Comparison of ENCODE assay signal across 2 cellular contexts in genomic region chr9:97991818-97992217, GRCh38.
TF ChIP-seq lines count a peak whose summit lies in the region.

No MANE protein-coding gene starts in this region.

TF ChIP-seq in SK-N-SH treated with all-trans-retinoic acid at 6 μM for 48 hours, 23 proteins besides CTCF, POLR2A, EP300 and RAD21 (continued from another document):
- TF ChIP-seq TSHZ2 (CRISPR knock-in tag; IDR thresholded peaks at IDR 0.05) = no peak

TF ChIP-seq in SK-N-SH, 30 proteins besides CTCF, POLR2A, EP300 and RAD21 (continued from another document):
- TF ChIP-seq NRF1 (IDR thresholded peaks at IDR 0.05; ENCODE audit: low read depth, low read length) (no peak), EZH2phosphoT487 (IDR thresholded peaks at IDR 0.05; ENCODE audit: borderline replicate concordance, low read depth) (no peak), ELF1 (IDR thresholded peaks at IDR 0.05) (no peak), SMC3 (IDR thresholded peaks at IDR 0.05; ENCODE audit: low read depth, low read length) (no peak), NFIC (IDR thresholded peaks at IDR 0.05; ENCODE audit: borderline replicate concordance) (no peak), REST (IDR thresholded peaks at IDR 0.05; ENCODE audit: low read depth, low read length) (no peak), JUND (IDR thresholded peaks at IDR 0.05) (no peak), POLR2AphosphoS5 (IDR thresholded peaks at IDR 0.05; ENCODE audit: low read depth, low read length) (no peak), TAF1 (IDR thresholded peaks at IDR 0.05; ENCODE audit: borderline replicate concordance, low read depth, low read length) (no peak)
- TF ChIP-seq, protein P1, sequence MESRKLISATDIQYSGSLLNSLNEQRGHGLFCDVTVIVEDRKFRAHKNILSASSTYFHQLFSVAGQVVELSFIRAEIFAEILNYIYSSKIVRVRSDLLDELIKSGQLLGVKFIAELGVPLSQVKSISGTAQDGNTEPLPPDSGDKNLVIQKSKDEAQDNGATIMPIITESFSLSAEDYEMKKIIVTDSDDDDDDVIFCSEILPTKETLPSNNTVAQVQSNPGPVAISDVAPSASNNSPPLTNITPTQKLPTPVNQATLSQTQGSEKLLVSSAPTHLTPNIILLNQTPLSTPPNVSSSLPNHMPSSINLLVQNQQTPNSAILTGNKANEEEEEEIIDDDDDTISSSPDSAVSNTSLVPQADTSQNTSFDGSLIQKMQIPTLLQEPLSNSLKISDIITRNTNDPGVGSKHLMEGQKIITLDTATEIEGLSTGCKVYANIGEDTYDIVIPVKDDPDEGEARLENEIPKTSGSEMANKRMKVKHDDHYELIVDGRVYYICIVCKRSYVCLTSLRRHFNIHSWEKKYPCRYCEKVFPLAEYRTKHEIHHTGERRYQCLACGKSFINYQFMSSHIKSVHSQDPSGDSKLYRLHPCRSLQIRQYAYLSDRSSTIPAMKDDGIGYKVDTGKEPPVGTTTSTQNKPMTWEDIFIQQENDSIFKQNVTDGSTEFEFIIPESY (IDR thresholded peaks at IDR 0.05; ENCODE audit: borderline replicate concordance, low read depth) = no peak
- TF ChIP-seq, protein P2, sequence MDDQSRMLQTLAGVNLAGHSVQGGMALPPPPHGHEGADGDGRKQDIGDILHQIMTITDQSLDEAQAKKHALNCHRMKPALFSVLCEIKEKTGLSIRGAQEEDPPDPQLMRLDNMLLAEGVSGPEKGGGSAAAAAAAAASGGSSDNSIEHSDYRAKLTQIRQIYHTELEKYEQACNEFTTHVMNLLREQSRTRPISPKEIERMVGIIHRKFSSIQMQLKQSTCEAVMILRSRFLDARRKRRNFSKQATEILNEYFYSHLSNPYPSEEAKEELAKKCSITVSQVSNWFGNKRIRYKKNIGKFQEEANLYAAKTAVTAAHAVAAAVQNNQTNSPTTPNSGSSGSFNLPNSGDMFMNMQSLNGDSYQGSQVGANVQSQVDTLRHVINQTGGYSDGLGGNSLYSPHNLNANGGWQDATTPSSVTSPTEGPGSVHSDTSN (IDR thresholded peaks at IDR 0.05) = no peak
- TF ChIP-seq, protein P3, sequence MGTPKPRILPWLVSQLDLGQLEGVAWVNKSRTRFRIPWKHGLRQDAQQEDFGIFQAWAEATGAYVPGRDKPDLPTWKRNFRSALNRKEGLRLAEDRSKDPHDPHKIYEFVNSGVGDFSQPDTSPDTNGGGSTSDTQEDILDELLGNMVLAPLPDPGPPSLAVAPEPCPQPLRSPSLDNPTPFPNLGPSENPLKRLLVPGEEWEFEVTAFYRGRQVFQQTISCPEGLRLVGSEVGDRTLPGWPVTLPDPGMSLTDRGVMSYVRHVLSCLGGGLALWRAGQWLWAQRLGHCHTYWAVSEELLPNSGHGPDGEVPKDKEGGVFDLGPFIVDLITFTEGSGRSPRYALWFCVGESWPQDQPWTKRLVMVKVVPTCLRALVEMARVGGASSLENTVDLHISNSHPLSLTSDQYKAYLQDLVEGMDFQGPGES (IDR thresholded peaks at IDR 0.05; ENCODE audit: low read depth, low read length) = no peak
